23 cellular contexts compared by ENCODE assay signal in genomic region chr1:221309711-221310110, GRCh38.
DNase-seq lines count a peak whose midpoint lies in the region; ATAC-seq and TF ChIP-seq lines count a peak whose summit lies in the region.
"Had no signal": no experiment of that assay in that cellular context is flagged by ENCODE, and none has a peak within 500 bp of the region (broad histone marks: within the 10 kb centered on the region; RNA-seq: fewer than 3 reads in every experiment).

No MANE protein-coding gene starts in this region.

- H4K91ac ChIP-seq in neuronal stem cell (ENCODE audit: low read depth, low read length, poor library complexity): no peak overlapping the region

- no peak for TF ChIP-seq CTCF in glutamatergic neuron (IDR thresholded peaks at IDR 0.05; ENCODE audit: partially characterized antibody, unreplicated experiment)

- H3K18ac ChIP-seq in neuronal stem cell (ENCODE audit: low read length): no peak overlapping the region

- H3K9ac ChIP-seq in HUES6 (ENCODE audit: low read length) (peak overlapping the region; percentile 42), neuronal stem cell (ENCODE audit: low read depth, low read length, poor library complexity) (no peak overlapping the region)
- H3K9ac ChIP-seq: neural progenitor cell had no signal

- H3K4me3 ChIP-seq in HUES6 (ENCODE audit: low read depth, low read length) (no peak overlapping the region), neuronal stem cell (ENCODE audit: low read length in 2 of 2) (no peak overlapping the region)
- H3K4me3 ChIP-seq: esophagus muscularis mucosa, neural progenitor cell, prostate gland, sigmoid colon, testis, uterus had no signal

- H3K14ac ChIP-seq in neuronal stem cell (ENCODE audit: low read length): no peak overlapping the region

- H3K36me3 Mint-ChIP-seq in glutamatergic neuron (ENCODE audit: unreplicated experiment): no peaks in the 10 kb centered on the region
- no peaks in the 10 kb centered on the region for H3K36me3 Mint-ChIP-seq in activated CD8-positive, alpha-beta memory T cell treated with anti-CD3 and anti-CD28 coated beads, Interleukin-2, amount 10 ng/mL, durations not matched to agents 7 days and 5 days
- H3K36me3 Mint-ChIP-seq: neural progenitor cell had no signal

- CTCF ChIA-PET in activated CD8-positive, alpha-beta memory T cell treated with anti-CD3 and anti-CD28 coated beads, Interleukin-2, amount 10 ng/mL, durations not matched to agents 7 days and 5 days (lab: Charles Lee): no interaction called here

- H3K4me1 Mint-ChIP-seq in glutamatergic neuron (ENCODE audit: low read depth, unreplicated experiment): peaks cover 13% of the 10 kb centered on the region
- H3K4me1 Mint-ChIP-seq in activated CD8-positive, alpha-beta memory T cell treated with anti-CD3 and anti-CD28 coated beads, Interleukin-2, amount 10 ng/mL, durations not matched to agents 7 days and 5 days: no peaks in the 10 kb centered on the region

- H2AK5ac ChIP-seq in neuronal stem cell (ENCODE audit: low read depth, low read length): no peak overlapping the region

- ATAC-seq in activated CD8-positive, alpha-beta memory T cell treated with anti-CD3 and anti-CD28 coated beads, Interleukin-2, amount 10 ng/mL, durations not matched to agents 7 days and 5 days: no peak
- ATAC-seq in HG03442 (IDR thresholded peaks at IDR 0.05; ENCODE audit: unreplicated experiment): no peak
- ATAC-seq: foreskin keratinocyte; PC-3; SK-N-SH treated with all-trans-retinoic acid at 6 μM for 48 hours; stimulated activated naive CD8-positive, alpha-beta T cell treated with anti-CD3 and anti-CD28 coated beads, Interleukin-15, Interleukin-2, amounts not matched to agents 100 U/mL and 50 U/mL, for 24 hours had no signal

- peaks cover 4% of the 10 kb centered on the region for H3K9me3 Mint-ChIP-seq in glutamatergic neuron (ENCODE audit: unreplicated experiment)
- H3K9me3 Mint-ChIP-seq in activated CD8-positive, alpha-beta memory T cell treated with anti-CD3 and anti-CD28 coated beads, Interleukin-2, amount 10 ng/mL, durations not matched to agents 7 days and 5 days (ENCODE audit: low read depth): no peaks in the 10 kb centered on the region
- H3K9me3 Mint-ChIP-seq: neural progenitor cell had no signal

- H3K4me1 ChIP-seq in HUES6 (ENCODE audit: control insufficient read depth, insufficient read depth, low read length) (peaks cover 5% of the 10 kb centered on the region; the same call in 1 of the 2 replicates), neuronal stem cell (ENCODE audit: control insufficient read depth in 2 of 2, insufficient read depth in 1 of 2, low read depth in 1 of 2, low read length in 2 of 2) (no peaks in the 10 kb centered on the region)
- H3K4me1 ChIP-seq: foreskin keratinocyte, prostate gland, testis, uterus had no signal

- no peak overlapping the region for H2BK5ac ChIP-seq in neuronal stem cell (ENCODE audit: low read length)

- no peaks in the 10 kb centered on the region for H3K79me1 ChIP-seq in neuronal stem cell (ENCODE audit: low read depth, low read length)

- H2BK15ac ChIP-seq in neuronal stem cell (ENCODE audit: low read length): no peak overlapping the region

- H3K27ac ChIP-seq in HUES6 (ENCODE audit: low read depth, low read length): no peak overlapping the region; the same call in 1 of the 2 replicates
- no peak overlapping the region for H3K27ac ChIP-seq in neuronal stem cell (replicated peaks; ENCODE audit: low read length)
- H3K27ac ChIP-seq: esophagus muscularis mucosa, foreskin keratinocyte, neural progenitor cell, prostate gland, sigmoid colon, testis, uterus had no signal

- H3K4me3 Mint-ChIP-seq in glutamatergic neuron (ENCODE audit: unreplicated experiment): no peak overlapping the region
- no peak overlapping the region for H3K4me3 Mint-ChIP-seq in activated CD8-positive, alpha-beta memory T cell treated with anti-CD3 and anti-CD28 coated beads, Interleukin-2, amount 10 ng/mL, durations not matched to agents 7 days and 5 days
- H3K4me3 Mint-ChIP-seq: neural progenitor cell had no signal

- DNase-seq in DMS79 (lab: John Stamatoyannopoulos, UW) (peak; percentile 27), NCI-H2107 treated with DMSO at 0.1 percent for 48 hours (lab: John Stamatoyannopoulos, UW; ENCODE audit: unreplicated experiment) (peak; percentile 90), glutamatergic neuron (no peak), neuronal stem cell (ENCODE audit: low spot score) (no peak)
- no peak for DNase-seq in activated CD8-positive, alpha-beta memory T cell treated with anti-CD3 and anti-CD28 coated beads, Interleukin-2, amount 10 ng/mL, durations not matched to agents 7 days and 5 days
- DNase-seq: activated CD4-positive, alpha-beta T cell treated with anti-CD3 and anti-CD28 coated beads for 4 hours; activated effector memory CD4-positive, alpha-beta T cell treated with Interleukin-2 at 50 U/mL for 16 hours; caudate nucleus; cortex of kidney; EL; foreskin keratinocyte; KBM-7; PC-3; sigmoid colon; stimulated activated naive CD8-positive, alpha-beta T cell treated with anti-CD3 and anti-CD28 coated beads, Interleukin-15, Interleukin-2, amounts not matched to agents 100 U/mL and 50 U/mL, for 24 hours; testis; uterus had no signal

- no peak overlapping the region for H2BK12ac ChIP-seq in neuronal stem cell (ENCODE audit: low read length)

- H4K8ac ChIP-seq in neuronal stem cell (ENCODE audit: low read depth, low read length): no peak overlapping the region

- H3K27me3 ChIP-seq in HUES6 (ENCODE audit: control insufficient read depth, insufficient read depth, low read length) (no peaks in the 10 kb centered on the region), neuronal stem cell (ENCODE audit: control insufficient read depth in 3 of 3, insufficient read depth in 3 of 3, low read depth in 1 of 3, low read length in 3 of 3) (no peaks in the 10 kb centered on the region)
- H3K27me3 ChIP-seq: esophagus muscularis mucosa, foreskin keratinocyte, neural progenitor cell, sigmoid colon, testis, uterus had no signal

- no peak overlapping the region for H2AFZ ChIP-seq in neuronal stem cell (ENCODE audit: low read length)

- H3K36me3 ChIP-seq in HUES6 (ENCODE audit: control insufficient read depth, insufficient read depth, low read length) (no peaks in the 10 kb centered on the region), neuronal stem cell (replicated peaks in 1 of 2; ENCODE audit: control insufficient read depth in 2 of 2, insufficient read depth in 2 of 2, low read length in 2 of 2) (no peaks in the 10 kb centered on the region)
- H3K36me3 ChIP-seq: esophagus muscularis mucosa, neural progenitor cell, prostate gland, sigmoid colon, uterus had no signal

- H3K4me2 ChIP-seq in neuronal stem cell (ENCODE audit: insufficient read depth, low read length, poor library complexity, severe bottlenecking): no peak overlapping the region
- H3K4me2 ChIP-seq: neural progenitor cell had no signal

- no peak overlapping the region for H2BK120ac ChIP-seq in neuronal stem cell (ENCODE audit: low read depth, low read length)

- H3K27me3 Mint-ChIP-seq in glutamatergic neuron (ENCODE audit: unreplicated experiment): peaks cover 6% of the 10 kb centered on the region
- no peaks in the 10 kb centered on the region for H3K27me3 Mint-ChIP-seq in activated CD8-positive, alpha-beta memory T cell treated with anti-CD3 and anti-CD28 coated beads, Interleukin-2, amount 10 ng/mL, durations not matched to agents 7 days and 5 days

- H3K4ac ChIP-seq in neuronal stem cell (ENCODE audit: low read length): no peak overlapping the region

- no CpG with 5 or more reads among the region's 1 CpG for WGBS in neuronal stem cell (ENCODE audit: extremely low coverage in 2 of 2, insufficient read length in 2 of 2, insufficient replicate concordance in 1 of 2), 2 donors

- H3K9me3 ChIP-seq in HUES6 (ENCODE audit: control insufficient read depth, insufficient read depth, low read depth, low read length) (no peaks in the 10 kb centered on the region), neuronal stem cell (replicated peaks in 1 of 2; ENCODE audit: control insufficient read depth in 2 of 2, insufficient read depth in 1 of 2, low read depth in 1 of 2, low read length in 2 of 2) (no peaks in the 10 kb centered on the region)
- H3K9me3 ChIP-seq: esophagus muscularis mucosa, prostate gland, sigmoid colon, testis, uterus had no signal

- H3K27ac Mint-ChIP-seq in glutamatergic neuron (ENCODE audit: unreplicated experiment): peak overlapping the region; percentile 93
- H3K27ac Mint-ChIP-seq in activated CD8-positive, alpha-beta memory T cell treated with anti-CD3 and anti-CD28 coated beads, Interleukin-2, amount 10 ng/mL, durations not matched to agents 7 days and 5 days: no peak overlapping the region
- H3K27ac Mint-ChIP-seq: neural progenitor cell had no signal

- H3K23ac ChIP-seq in neuronal stem cell (ENCODE audit: low read depth, low read length, poor library complexity): no peak overlapping the region

Comparison
In these comparisons a context has a peak if more than half of its experiments do, and no peak if none do; other contexts are left out.
1. DNase-seq: peak in DMS79 (single experiment) and NCI-H2107 treated with DMSO at 0.1 percent for 48 hours (single experiment); none in glutamatergic neuron (single experiment), activated CD8-positive, alpha-beta memory T cell treated with anti-CD3 and anti-CD28 coated beads, Interleukin-2, amount 10 ng/mL, durations not matched to agents 7 days and 5 days (single experiment) and neuronal stem cell (single experiment).